Comparison of ENCODE assay signal across 29 cellular contexts in the genomic region with DNA sequence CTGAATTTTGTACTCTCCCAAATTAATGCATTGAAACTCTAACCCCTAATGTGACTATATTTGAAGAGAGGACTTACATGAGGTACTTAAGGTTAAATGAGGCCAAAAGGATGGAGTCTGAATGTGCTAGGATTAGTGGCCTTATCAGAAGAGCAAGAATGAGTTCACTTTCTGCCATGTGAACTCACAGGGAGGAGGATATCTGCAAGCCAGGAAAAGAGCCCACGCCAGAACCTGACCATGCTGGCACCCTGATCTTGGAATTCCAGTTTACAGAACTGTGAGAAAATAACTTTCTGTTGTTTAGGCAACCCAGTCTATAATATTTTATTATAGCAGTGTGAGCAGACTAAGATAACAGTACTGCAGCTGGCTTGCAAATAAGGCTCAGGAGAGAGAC. TPM values are rescaled to one million over a fixed set of nuclear protein-coding genes. Genes with fewer than 3 reads are reported as not detected.
DNase-seq lines count a peak whose midpoint lies in the region; ATAC-seq and TF ChIP-seq lines count a peak whose summit lies in the region.
"Had no signal": no experiment of that assay in that cellular context is flagged by ENCODE, and none has a peak within 500 bp of the region (broad histone marks: within the 10 kb centered on the region; RNA-seq: fewer than 3 reads in every experiment).

No MANE protein-coding gene starts in this region.

- H3K27me3 Mint-ChIP-seq in stimulated activated naive CD8-positive, alpha-beta T cell treated with anti-CD3 and anti-CD28 coated beads, Interleukin-15, Interleukin-2, amounts not matched to agents 100 ng/mL and 50 ng/mL, for 24 hours, result peaks cover 13% of the 10 kb centered on the region
- H3K27me3 Mint-ChIP-seq in stimulated activated naive CD8-positive, alpha-beta T cell treated with anti-CD3 and anti-CD28 coated beads, Interleukin-15, amount 100 ng/mL, for 72 hours, result peaks cover 37% of the 10 kb centered on the region
- peaks cover 2% of the 10 kb centered on the region for H3K27me3 Mint-ChIP-seq in activated T-helper 1 cell treated with anti-CD3 and anti-CD28 coated beads, Interleukin-12 subunit alpha, Interleukin-12 subunit beta, Interleukin-2, Interleukin-4 antibody, amounts not matched to agents 30 ng/mL and 10 ng/mL and 1 ng/mL, durations not matched to agents 14 hours and 24 hours and 36 hours (ENCODE audit: insufficient read depth)
- no peaks in the 10 kb centered on the region for H3K27me3 Mint-ChIP-seq in osteocyte (ENCODE audit: unreplicated experiment)

- in situ Hi-C loops in gastrocnemius medialis (cut with MboI; ENCODE audit: low sequenced_read_pairs in 4 of 4), result no loop called here

- H3K27ac ChIP-seq in ovary (no peak overlapping the region), gastrocnemius medialis (no peak overlapping the region)
- H3K27ac ChIP-seq: brain microvascular endothelial cell, C4-2B, parathyroid adenoma, right lobe of liver, SJCRH30, thoracic aorta had no signal

- H3K9me3 ChIP-seq in ovary (no peaks in the 10 kb centered on the region), gastrocnemius medialis (no peaks in the 10 kb centered on the region)
- H3K9me3 ChIP-seq: MG63, right lobe of liver, SJCRH30, thoracic aorta had no signal

- no peak for TF ChIP-seq EP300 in ovary (IDR thresholded peaks at IDR 0.05)

- H3K27me3 ChIP-seq in ovary (no peaks in the 10 kb centered on the region), gastrocnemius medialis (no peaks in the 10 kb centered on the region)
- H3K27me3 ChIP-seq: brain microvascular endothelial cell, MG63, right lobe of liver, SJCRH30 had no signal

- no peaks in the 10 kb centered on the region for H3K36me3 Mint-ChIP-seq in stimulated activated naive CD8-positive, alpha-beta T cell treated with anti-CD3 and anti-CD28 coated beads, Interleukin-15, Interleukin-2, amounts not matched to agents 100 ng/mL and 50 ng/mL, for 24 hours (ENCODE audit: low read depth)
- peaks cover 4% of the 10 kb centered on the region for H3K36me3 Mint-ChIP-seq in activated T-helper 1 cell treated with anti-CD3 and anti-CD28 coated beads, Interleukin-12 subunit alpha, Interleukin-12 subunit beta, Interleukin-2, Interleukin-4 antibody, amounts not matched to agents 30 ng/mL and 10 ng/mL and 1 ng/mL, durations not matched to agents 14 hours and 24 hours and 36 hours (ENCODE audit: low read depth)
- H3K36me3 Mint-ChIP-seq in osteocyte (ENCODE audit: unreplicated experiment), result no peaks in the 10 kb centered on the region

- H3K4me3 ChIP-seq in fibroblast of the aortic adventitia (ENCODE audit: low read depth, low read length), result no peak overlapping the region
- H3K4me3 ChIP-seq in ovary, result no peak overlapping the region
- H3K4me3 ChIP-seq in gastrocnemius medialis, result no peak overlapping the region
- H3K4me3 ChIP-seq: MG63, right lobe of liver, SJCRH30, thoracic aorta had no signal

- TF ChIP-seq POLR2A in ovary (IDR thresholded peaks at IDR 0.05) (no peak), gastrocnemius medialis (IDR thresholded peaks at IDR 0.05) (no peak)

- H3K36me3 ChIP-seq in ovary (no peaks in the 10 kb centered on the region), gastrocnemius medialis (no peaks in the 10 kb centered on the region)
- H3K36me3 ChIP-seq: brain microvascular endothelial cell, MG63, right lobe of liver, SJCRH30, thoracic aorta had no signal

- peak overlapping the region; percentile 90 for H3K27ac Mint-ChIP-seq in stimulated activated naive CD8-positive, alpha-beta T cell treated with anti-CD3 and anti-CD28 coated beads, Interleukin-15, Interleukin-2, amounts not matched to agents 100 ng/mL and 50 ng/mL, for 24 hours
- peak overlapping the region in 1 of 2 donors; percentile 10 for H3K27ac Mint-ChIP-seq in stimulated activated naive CD8-positive, alpha-beta T cell treated with anti-CD3 and anti-CD28 coated beads, Interleukin-15, amount 100 ng/mL, for 72 hours
- peak overlapping the region; percentile 74 for H3K27ac Mint-ChIP-seq in activated T-helper 1 cell treated with anti-CD3 and anti-CD28 coated beads, Interleukin-12 subunit alpha, Interleukin-12 subunit beta, Interleukin-2, Interleukin-4 antibody, amounts not matched to agents 30 ng/mL and 10 ng/mL and 1 ng/mL, durations not matched to agents 14 hours and 24 hours and 36 hours
- no peak overlapping the region for H3K27ac Mint-ChIP-seq in osteocyte (ENCODE audit: unreplicated experiment)
- H3K27ac Mint-ChIP-seq: nephron had no signal

- H3K4me3 Mint-ChIP-seq in stimulated activated naive CD8-positive, alpha-beta T cell treated with anti-CD3 and anti-CD28 coated beads, Interleukin-15, Interleukin-2, amounts not matched to agents 100 ng/mL and 50 ng/mL, for 24 hours, result peak overlapping the region; percentile 54
- no peak overlapping the region for H3K4me3 Mint-ChIP-seq in stimulated activated naive CD8-positive, alpha-beta T cell treated with anti-CD3 and anti-CD28 coated beads, Interleukin-15, amount 100 ng/mL, for 72 hours
- peak overlapping the region; percentile 23 for H3K4me3 Mint-ChIP-seq in activated T-helper 1 cell treated with anti-CD3 and anti-CD28 coated beads, Interleukin-12 subunit alpha, Interleukin-12 subunit beta, Interleukin-2, Interleukin-4 antibody, amounts not matched to agents 30 ng/mL and 10 ng/mL and 1 ng/mL, durations not matched to agents 14 hours and 24 hours and 36 hours
- no peak overlapping the region for H3K4me3 Mint-ChIP-seq in osteocyte (ENCODE audit: unreplicated experiment)
- H3K4me3 Mint-ChIP-seq: nephron had no signal

- TF ChIP-seq CTCF in fibroblast of the aortic adventitia (IDR thresholded peaks at IDR 0.05; ENCODE audit: insufficient read depth, low read length), result no peak
- no peak for TF ChIP-seq CTCF in osteocyte (IDR thresholded peaks at IDR 0.05)
- TF ChIP-seq CTCF in ovary (IDR thresholded peaks at IDR 0.05), result no peak
- no peak for TF ChIP-seq CTCF in gastrocnemius medialis (IDR thresholded peaks at IDR 0.05 in 4 of 5, conservative IDR thresholded peaks at IDR 0.05 in 1 of 5)

- 21 to 59% (median 42%) methylated on average over 1 of the region's 1 CpG for WGBS in ovary, 3 donors

- H3K4me1 ChIP-seq in ovary (ENCODE audit: insufficient read depth), result no peaks in the 10 kb centered on the region
- no peaks in the 10 kb centered on the region for H3K4me1 ChIP-seq in gastrocnemius medialis
- H3K4me1 ChIP-seq: parathyroid adenoma, right lobe of liver had no signal

- H3K4me1 Mint-ChIP-seq in stimulated activated naive CD8-positive, alpha-beta T cell treated with anti-CD3 and anti-CD28 coated beads, Interleukin-15, Interleukin-2, amounts not matched to agents 100 ng/mL and 50 ng/mL, for 24 hours (ENCODE audit: low read depth), result peaks cover 74% of the 10 kb centered on the region
- peaks cover 77% of the 10 kb centered on the region for H3K4me1 Mint-ChIP-seq in stimulated activated naive CD8-positive, alpha-beta T cell treated with anti-CD3 and anti-CD28 coated beads, Interleukin-15, amount 100 ng/mL, for 72 hours
- peaks cover 88% of the 10 kb centered on the region for H3K4me1 Mint-ChIP-seq in activated T-helper 1 cell treated with anti-CD3 and anti-CD28 coated beads, Interleukin-12 subunit alpha, Interleukin-12 subunit beta, Interleukin-2, Interleukin-4 antibody, amounts not matched to agents 30 ng/mL and 10 ng/mL and 1 ng/mL, durations not matched to agents 14 hours and 24 hours and 36 hours (ENCODE audit: low read depth)
- H3K4me1 Mint-ChIP-seq in osteocyte (ENCODE audit: unreplicated experiment), result peaks cover 10% of the 10 kb centered on the region
- H3K4me1 Mint-ChIP-seq: nephron had no signal

- no peaks in the 10 kb centered on the region for H3K9me3 Mint-ChIP-seq in stimulated activated naive CD8-positive, alpha-beta T cell treated with anti-CD3 and anti-CD28 coated beads, Interleukin-15, Interleukin-2, amounts not matched to agents 100 ng/mL and 50 ng/mL, for 24 hours
- no peaks in the 10 kb centered on the region for H3K9me3 Mint-ChIP-seq in stimulated activated naive CD8-positive, alpha-beta T cell treated with anti-CD3 and anti-CD28 coated beads, Interleukin-15, amount 100 ng/mL, for 72 hours
- H3K9me3 Mint-ChIP-seq in activated T-helper 1 cell treated with anti-CD3 and anti-CD28 coated beads, Interleukin-12 subunit alpha, Interleukin-12 subunit beta, Interleukin-2, Interleukin-4 antibody, amounts not matched to agents 30 ng/mL and 10 ng/mL and 1 ng/mL, durations not matched to agents 14 hours and 24 hours and 36 hours, result no peaks in the 10 kb centered on the region
- no peaks in the 10 kb centered on the region for H3K9me3 Mint-ChIP-seq in osteocyte (ENCODE audit: unreplicated experiment)
- H3K9me3 Mint-ChIP-seq: nephron had no signal

- intact Hi-C loops in activated T-helper 1 cell treated with anti-CD3 and anti-CD28 coated beads, Interleukin-12 subunit alpha, Interleukin-12 subunit beta, Interleukin-2, Interleukin-4 antibody, amounts not matched to agents 30 ng/mL and 10 ng/mL and 1 ng/mL, durations not matched to agents 14 hours and 24 hours and 36 hours (cut with micrococcal nuclease), result loop anchor here (1.0 to 5.0 kb wide), 3 partner anchors 7 to 34 kb away; no protein-coding TSS in a partner anchor
- intact Hi-C loops in ovary (cut with DNase I) (no loop called here), gastrocnemius medialis (cut with DNase I; ENCODE audit: low total_unique reads) (no loop called here)

- no peak for DNase-seq in stimulated activated naive CD8-positive, alpha-beta T cell treated with anti-CD3 and anti-CD28 coated beads, Interleukin-15, amount 100 ng/mL, for 72 hours
- DNase-seq in activated T-helper 1 cell treated with anti-CD3 and anti-CD28 coated beads, Interleukin-12 subunit alpha, Interleukin-12 subunit beta, Interleukin-2, Interleukin-4 antibody, amounts not matched to agents 30 ng/mL and 10 ng/mL and 1 ng/mL, durations not matched to agents 14 hours and 24 hours and 36 hours (ENCODE audit: low spot score), result no peak
- DNase-seq in fibroblast of the aortic adventitia (ENCODE audit: low read depth), result peak; percentile 25
- DNase-seq in osteocyte (ENCODE audit: extremely low spot score, unreplicated experiment), result no peak
- DNase-seq in OCI-M1 (lab: John Stamatoyannopoulos, UW), result no peak
- DNase-seq in ovary, result no peak
- no peak for DNase-seq in gastrocnemius medialis
- DNase-seq: activated CD4-positive, alpha-beta T cell treated with anti-CD3 and anti-CD28 coated beads for 1 hour; brain microvascular endothelial cell; effector CD8-positive, alpha-beta T cell; erythroblast; islet precursor cell; MG63; midbrain; NCI-H1417; NCI-H2081 treated with DMSO at 0.1 percent for 48 hours; right lobe of liver; stimulated activated CD4-positive, alpha-beta T cell treated with anti-CD3 and anti-CD28 coated beads, Interleukin-12 subunit alpha, Interleukin-12 subunit beta, amount 100 ng/mL, for 4 hours had no signal

- no peak for ATAC-seq in stimulated activated naive CD8-positive, alpha-beta T cell treated with anti-CD3 and anti-CD28 coated beads, Interleukin-15, amount 100 ng/mL, for 72 hours
- no peak for ATAC-seq in gastrocnemius medialis
- ATAC-seq: Panc1 had no signal

RNA-seq across cellular contexts. Expression of a gene that starts 12.2 kb away (rescaled TPM):
- total RNA-seq in activated T-helper 1 cell treated with anti-CD3 and anti-CD28 coated beads, Interleukin-12 subunit alpha, Interleukin-12 subunit beta, Interleukin-2, Interleukin-4 antibody, amounts not matched to agents 30 ng/mL and 10 ng/mL and 1 ng/mL, durations not matched to agents 14 hours and 24 hours and 36 hours, result 113 and 114 TPM in 2 replicates
- total RNA-seq in fibroblast of the aortic adventitia (ENCODE audit: low replicate concordance) (not detected in 2 replicates), osteocyte (not detected in 2 replicates), ovary (under 1 TPM in 3 of 7 donors, not detected in 4; 0.23 to 0.34 (median 0.31) TPM), gastrocnemius medialis (not detected)
- under 1 TPM; 0.07 to 0.83 TPM for polyA plus RNA-seq in ovary
- total RNA-seq: frontal cortex, lower leg skin, NCI-H460, SJCRH30, thoracic aorta had no signal
- polyA plus RNA-seq: AG04450 had no signal

Comparison
In these comparisons a context has a peak if more than half of its experiments do, and no peak if none do; other contexts are left out.
1. H3K4me3 Mint-ChIP-seq: peak in stimulated activated naive CD8-positive, alpha-beta T cell treated with anti-CD3 and anti-CD28 coated beads, Interleukin-15, Interleukin-2, amounts not matched to agents 100 ng/mL and 50 ng/mL, for 24 hours (single experiment) and activated T-helper 1 cell treated with anti-CD3 and anti-CD28 coated beads, Interleukin-12 subunit alpha, Interleukin-12 subunit beta, Interleukin-2, Interleukin-4 antibody, amounts not matched to agents 30 ng/mL and 10 ng/mL and 1 ng/mL, durations not matched to agents 14 hours and 24 hours and 36 hours (single experiment); none in stimulated activated naive CD8-positive, alpha-beta T cell treated with anti-CD3 and anti-CD28 coated beads, Interleukin-15, amount 100 ng/mL, for 72 hours (0 of 2) and osteocyte (single experiment).
2. RNA of a gene that starts 12.2 kb away (total RNA-seq): 113 to 114 TPM in activated T-helper 1 cell treated with anti-CD3 and anti-CD28 coated beads, Interleukin-12 subunit alpha, Interleukin-12 subunit beta, Interleukin-2, Interleukin-4 antibody, amounts not matched to agents 30 ng/mL and 10 ng/mL and 1 ng/mL, durations not matched to agents 14 hours and 24 hours and 36 hours; 0.23 to 0.34 TPM in ovary, not detected in fibroblast of the aortic adventitia, not detected in osteocyte and not detected in gastrocnemius medialis; every median in the first group is over 10 times any median in the second.